In the genomic region with DNA sequence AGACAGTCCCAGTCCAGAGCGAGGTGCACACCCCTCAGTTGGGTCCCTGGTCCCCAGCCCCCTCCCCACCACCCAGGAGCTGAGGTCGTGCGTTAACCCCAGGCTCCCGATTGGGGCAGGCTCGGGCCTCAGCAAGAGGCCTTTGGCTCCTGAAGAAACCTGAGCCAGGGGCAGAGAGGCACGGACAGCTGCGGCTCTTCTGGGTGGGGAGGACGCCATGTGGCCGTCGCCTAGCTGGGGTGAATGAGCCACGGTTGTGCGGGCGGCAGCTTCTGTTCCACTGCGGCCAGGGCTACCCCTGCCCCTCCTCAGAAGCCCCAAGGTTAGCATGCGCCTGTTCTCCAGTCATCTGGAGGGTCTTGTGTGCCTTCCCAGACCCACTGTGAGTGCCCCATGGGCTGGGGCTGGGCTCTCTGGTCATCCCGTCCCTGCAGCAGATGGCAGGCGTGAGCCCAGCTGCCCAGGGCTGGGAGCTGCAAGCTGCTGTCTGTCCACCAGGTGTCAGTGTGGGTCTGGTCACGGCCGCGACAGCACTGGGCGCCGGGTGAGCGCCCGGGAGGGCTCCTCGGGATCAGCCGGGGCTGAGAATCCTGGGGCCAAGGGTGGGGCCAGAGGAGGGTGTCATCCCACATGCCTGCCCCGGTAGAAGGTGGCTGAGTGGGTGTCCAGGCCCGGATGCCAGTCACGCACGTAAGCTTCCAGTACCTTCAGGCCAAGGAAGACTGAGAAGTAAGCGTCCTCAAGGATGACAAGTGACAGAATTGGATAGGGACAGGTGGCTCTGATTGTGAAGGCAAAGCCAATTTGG, we compare ENCODE assay signal across 1 cellular context.
TF ChIP-seq lines count a peak whose summit lies in the region.

No MANE protein-coding gene starts in this region.

TF ChIP-seq in HepG2, 621 proteins besides CTCF, POLR2A, EP300 and RAD21 (continued from another document and continues in another):
- TF ChIP-seq, protein P1, sequence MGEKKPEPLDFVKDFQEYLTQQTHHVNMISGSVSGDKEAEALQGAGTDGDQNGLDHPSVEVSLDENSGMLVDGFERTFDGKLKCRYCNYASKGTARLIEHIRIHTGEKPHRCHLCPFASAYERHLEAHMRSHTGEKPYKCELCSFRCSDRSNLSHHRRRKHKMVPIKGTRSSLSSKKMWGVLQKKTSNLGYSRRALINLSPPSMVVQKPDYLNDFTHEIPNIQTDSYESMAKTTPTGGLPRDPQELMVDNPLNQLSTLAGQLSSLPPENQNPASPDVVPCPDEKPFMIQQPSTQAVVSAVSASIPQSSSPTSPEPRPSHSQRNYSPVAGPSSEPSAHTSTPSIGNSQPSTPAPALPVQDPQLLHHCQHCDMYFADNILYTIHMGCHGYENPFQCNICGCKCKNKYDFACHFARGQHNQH (CRISPR knock-in tag; IDR thresholded peaks at IDR 0.05), result no peak
- no peak for TF ChIP-seq CCAR2 (optimal IDR thresholded peaks at IDR 0.05; ENCODE audit: low read depth, low read length)
- TF ChIP-seq ZC3H13 (CRISPR knock-in tag; IDR thresholded peaks at IDR 0.05), result no peak
- TF ChIP-seq HMG20A (CRISPR knock-in tag; IDR thresholded peaks at IDR 0.05; ENCODE audit: borderline replicate concordance), result no peak
- TF ChIP-seq YEATS4 (CRISPR knock-in tag; IDR thresholded peaks at IDR 0.05; ENCODE audit: borderline replicate concordance), result no peak
- TF ChIP-seq, protein P2, sequence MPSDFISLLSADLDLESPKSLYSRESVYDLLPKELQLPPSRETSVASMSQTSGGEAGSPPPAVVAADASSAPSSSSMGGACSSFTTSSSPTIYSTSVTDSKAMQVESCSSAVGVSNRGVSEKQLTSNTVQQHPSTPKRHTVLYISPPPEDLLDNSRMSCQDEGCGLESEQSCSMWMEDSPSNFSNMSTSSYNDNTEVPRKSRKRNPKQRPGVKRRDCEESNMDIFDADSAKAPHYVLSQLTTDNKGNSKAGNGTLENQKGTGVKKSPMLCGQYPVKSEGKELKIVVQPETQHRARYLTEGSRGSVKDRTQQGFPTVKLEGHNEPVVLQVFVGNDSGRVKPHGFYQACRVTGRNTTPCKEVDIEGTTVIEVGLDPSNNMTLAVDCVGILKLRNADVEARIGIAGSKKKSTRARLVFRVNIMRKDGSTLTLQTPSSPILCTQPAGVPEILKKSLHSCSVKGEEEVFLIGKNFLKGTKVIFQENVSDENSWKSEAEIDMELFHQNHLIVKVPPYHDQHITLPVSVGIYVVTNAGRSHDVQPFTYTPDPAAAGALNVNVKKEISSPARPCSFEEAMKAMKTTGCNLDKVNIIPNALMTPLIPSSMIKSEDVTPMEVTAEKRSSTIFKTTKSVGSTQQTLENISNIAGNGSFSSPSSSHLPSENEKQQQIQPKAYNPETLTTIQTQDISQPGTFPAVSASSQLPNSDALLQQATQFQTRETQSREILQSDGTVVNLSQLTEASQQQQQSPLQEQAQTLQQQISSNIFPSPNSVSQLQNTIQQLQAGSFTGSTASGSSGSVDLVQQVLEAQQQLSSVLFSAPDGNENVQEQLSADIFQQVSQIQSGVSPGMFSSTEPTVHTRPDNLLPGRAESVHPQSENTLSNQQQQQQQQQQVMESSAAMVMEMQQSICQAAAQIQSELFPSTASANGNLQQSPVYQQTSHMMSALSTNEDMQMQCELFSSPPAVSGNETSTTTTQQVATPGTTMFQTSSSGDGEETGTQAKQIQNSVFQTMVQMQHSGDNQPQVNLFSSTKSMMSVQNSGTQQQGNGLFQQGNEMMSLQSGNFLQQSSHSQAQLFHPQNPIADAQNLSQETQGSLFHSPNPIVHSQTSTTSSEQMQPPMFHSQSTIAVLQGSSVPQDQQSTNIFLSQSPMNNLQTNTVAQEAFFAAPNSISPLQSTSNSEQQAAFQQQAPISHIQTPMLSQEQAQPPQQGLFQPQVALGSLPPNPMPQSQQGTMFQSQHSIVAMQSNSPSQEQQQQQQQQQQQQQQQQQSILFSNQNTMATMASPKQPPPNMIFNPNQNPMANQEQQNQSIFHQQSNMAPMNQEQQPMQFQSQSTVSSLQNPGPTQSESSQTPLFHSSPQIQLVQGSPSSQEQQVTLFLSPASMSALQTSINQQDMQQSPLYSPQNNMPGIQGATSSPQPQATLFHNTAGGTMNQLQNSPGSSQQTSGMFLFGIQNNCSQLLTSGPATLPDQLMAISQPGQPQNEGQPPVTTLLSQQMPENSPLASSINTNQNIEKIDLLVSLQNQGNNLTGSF (CRISPR knock-in tag; IDR thresholded peaks at IDR 0.05), result no peak
- TF ChIP-seq, protein P3, sequence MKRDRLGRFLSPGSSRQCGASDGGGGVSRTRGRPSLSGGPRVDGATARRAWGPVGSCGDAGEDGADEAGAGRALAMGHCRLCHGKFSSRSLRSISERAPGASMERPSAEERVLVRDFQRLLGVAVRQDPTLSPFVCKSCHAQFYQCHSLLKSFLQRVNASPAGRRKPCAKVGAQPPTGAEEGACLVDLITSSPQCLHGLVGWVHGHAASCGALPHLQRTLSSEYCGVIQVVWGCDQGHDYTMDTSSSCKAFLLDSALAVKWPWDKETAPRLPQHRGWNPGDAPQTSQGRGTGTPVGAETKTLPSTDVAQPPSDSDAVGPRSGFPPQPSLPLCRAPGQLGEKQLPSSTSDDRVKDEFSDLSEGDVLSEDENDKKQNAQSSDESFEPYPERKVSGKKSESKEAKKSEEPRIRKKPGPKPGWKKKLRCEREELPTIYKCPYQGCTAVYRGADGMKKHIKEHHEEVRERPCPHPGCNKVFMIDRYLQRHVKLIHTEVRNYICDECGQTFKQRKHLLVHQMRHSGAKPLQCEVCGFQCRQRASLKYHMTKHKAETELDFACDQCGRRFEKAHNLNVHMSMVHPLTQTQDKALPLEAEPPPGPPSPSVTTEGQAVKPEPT (CRISPR knock-in tag; IDR thresholded peaks at IDR 0.05; ENCODE audit: low read depth), result no peak
- TF ChIP-seq NFE2L2 (IDR thresholded peaks at IDR 0.05; ENCODE audit: low read length), result no peak
- peak; percentile 36 for TF ChIP-seq YY1 (IDR thresholded peaks at IDR 0.05; ENCODE audit: insufficient read depth, insufficient replicate concordance, low read depth, low read length)
- TF ChIP-seq, protein P4, sequence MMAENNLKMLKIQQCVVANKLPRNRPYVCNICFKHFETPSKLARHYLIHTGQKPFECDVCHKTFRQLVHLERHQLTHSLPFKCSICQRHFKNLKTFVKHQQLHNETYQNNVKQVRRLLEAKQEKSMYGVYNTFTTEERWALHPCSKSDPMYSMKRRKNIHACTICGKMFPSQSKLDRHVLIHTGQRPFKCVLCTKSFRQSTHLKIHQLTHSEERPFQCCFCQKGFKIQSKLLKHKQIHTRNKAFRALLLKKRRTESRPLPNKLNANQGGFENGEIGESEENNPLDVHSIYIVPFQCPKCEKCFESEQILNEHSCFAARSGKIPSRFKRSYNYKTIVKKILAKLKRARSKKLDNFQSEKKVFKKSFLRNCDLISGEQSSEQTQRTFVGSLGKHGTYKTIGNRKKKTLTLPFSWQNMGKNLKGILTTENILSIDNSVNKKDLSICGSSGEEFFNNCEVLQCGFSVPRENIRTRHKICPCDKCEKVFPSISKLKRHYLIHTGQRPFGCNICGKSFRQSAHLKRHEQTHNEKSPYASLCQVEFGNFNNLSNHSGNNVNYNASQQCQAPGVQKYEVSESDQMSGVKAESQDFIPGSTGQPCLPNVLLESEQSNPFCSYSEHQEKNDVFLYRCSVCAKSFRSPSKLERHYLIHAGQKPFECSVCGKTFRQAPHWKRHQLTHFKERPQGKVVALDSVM (CRISPR knock-in tag; IDR thresholded peaks at IDR 0.05), result no peak
- no peak for TF ChIP-seq KLF15 (CRISPR knock-in tag; IDR thresholded peaks at IDR 0.05; ENCODE audit: borderline replicate concordance)
- TF ChIP-seq ZSCAN22 (CRISPR knock-in tag; IDR thresholded peaks at IDR 0.05), result no peak
- TF ChIP-seq ZNF589 (CRISPR knock-in tag; conservative IDR thresholded peaks at IDR 0.05), result no peak
- no peak for TF ChIP-seq ZNF230 (CRISPR knock-in tag; IDR thresholded peaks at IDR 0.05)
- TF ChIP-seq ZNF446 (CRISPR knock-in tag; IDR thresholded peaks at IDR 0.05), result no peak
- TF ChIP-seq, protein P5, sequence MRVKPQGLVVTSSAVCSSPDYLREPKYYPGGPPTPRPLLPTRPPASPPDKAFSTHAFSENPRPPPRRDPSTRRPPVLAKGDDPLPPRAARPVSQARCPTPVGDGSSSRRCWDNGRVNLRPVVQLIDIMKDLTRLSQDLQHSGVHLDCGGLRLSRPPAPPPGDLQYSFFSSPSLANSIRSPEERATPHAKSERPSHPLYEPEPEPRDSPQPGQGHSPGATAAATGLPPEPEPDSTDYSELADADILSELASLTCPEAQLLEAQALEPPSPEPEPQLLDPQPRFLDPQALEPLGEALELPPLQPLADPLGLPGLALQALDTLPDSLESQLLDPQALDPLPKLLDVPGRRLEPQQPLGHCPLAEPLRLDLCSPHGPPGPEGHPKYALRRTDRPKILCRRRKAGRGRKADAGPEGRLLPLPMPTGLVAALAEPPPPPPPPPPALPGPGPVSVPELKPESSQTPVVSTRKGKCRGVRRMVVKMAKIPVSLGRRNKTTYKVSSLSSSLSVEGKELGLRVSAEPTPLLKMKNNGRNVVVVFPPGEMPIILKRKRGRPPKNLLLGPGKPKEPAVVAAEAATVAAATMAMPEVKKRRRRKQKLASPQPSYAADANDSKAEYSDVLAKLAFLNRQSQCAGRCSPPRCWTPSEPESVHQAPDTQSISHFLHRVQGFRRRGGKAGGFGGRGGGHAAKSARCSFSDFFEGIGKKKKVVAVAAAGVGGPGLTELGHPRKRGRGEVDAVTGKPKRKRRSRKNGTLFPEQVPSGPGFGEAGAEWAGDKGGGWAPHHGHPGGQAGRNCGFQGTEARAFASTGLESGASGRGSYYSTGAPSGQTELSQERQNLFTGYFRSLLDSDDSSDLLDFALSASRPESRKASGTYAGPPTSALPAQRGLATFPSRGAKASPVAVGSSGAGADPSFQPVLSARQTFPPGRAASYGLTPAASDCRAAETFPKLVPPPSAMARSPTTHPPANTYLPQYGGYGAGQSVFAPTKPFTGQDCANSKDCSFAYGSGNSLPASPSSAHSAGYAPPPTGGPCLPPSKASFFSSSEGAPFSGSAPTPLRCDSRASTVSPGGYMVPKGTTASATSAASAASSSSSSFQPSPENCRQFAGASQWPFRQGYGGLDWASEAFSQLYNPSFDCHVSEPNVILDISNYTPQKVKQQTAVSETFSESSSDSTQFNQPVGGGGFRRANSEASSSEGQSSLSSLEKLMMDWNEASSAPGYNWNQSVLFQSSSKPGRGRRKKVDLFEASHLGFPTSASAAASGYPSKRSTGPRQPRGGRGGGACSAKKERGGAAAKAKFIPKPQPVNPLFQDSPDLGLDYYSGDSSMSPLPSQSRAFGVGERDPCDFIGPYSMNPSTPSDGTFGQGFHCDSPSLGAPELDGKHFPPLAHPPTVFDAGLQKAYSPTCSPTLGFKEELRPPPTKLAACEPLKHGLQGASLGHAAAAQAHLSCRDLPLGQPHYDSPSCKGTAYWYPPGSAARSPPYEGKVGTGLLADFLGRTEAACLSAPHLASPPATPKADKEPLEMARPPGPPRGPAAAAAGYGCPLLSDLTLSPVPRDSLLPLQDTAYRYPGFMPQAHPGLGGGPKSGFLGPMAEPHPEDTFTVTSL (CRISPR knock-in tag; IDR thresholded peaks at IDR 0.05; ENCODE audit: borderline replicate concordance), result no peak
- no peak for TF ChIP-seq ZNF326 (CRISPR knock-in tag; IDR thresholded peaks at IDR 0.05; ENCODE audit: borderline replicate concordance)
- TF ChIP-seq ZNF17 (CRISPR knock-in tag; IDR thresholded peaks at IDR 0.05), result no peak
- TF ChIP-seq ZNF263 (CRISPR knock-in tag; IDR thresholded peaks at IDR 0.05), result peak; percentile 50; the same call in 1 of the 2 replicates
- TF ChIP-seq, protein P6, sequence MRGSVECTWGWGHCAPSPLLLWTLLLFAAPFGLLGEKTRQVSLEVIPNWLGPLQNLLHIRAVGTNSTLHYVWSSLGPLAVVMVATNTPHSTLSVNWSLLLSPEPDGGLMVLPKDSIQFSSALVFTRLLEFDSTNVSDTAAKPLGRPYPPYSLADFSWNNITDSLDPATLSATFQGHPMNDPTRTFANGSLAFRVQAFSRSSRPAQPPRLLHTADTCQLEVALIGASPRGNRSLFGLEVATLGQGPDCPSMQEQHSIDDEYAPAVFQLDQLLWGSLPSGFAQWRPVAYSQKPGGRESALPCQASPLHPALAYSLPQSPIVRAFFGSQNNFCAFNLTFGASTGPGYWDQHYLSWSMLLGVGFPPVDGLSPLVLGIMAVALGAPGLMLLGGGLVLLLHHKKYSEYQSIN (CRISPR knock-in tag; IDR thresholded peaks at IDR 0.05; ENCODE audit: borderline replicate concordance), result no peak
- TF ChIP-seq KLF9 (CRISPR knock-in tag; IDR thresholded peaks at IDR 0.05; ENCODE audit: low read depth), result no peak
- TF ChIP-seq, protein P7, sequence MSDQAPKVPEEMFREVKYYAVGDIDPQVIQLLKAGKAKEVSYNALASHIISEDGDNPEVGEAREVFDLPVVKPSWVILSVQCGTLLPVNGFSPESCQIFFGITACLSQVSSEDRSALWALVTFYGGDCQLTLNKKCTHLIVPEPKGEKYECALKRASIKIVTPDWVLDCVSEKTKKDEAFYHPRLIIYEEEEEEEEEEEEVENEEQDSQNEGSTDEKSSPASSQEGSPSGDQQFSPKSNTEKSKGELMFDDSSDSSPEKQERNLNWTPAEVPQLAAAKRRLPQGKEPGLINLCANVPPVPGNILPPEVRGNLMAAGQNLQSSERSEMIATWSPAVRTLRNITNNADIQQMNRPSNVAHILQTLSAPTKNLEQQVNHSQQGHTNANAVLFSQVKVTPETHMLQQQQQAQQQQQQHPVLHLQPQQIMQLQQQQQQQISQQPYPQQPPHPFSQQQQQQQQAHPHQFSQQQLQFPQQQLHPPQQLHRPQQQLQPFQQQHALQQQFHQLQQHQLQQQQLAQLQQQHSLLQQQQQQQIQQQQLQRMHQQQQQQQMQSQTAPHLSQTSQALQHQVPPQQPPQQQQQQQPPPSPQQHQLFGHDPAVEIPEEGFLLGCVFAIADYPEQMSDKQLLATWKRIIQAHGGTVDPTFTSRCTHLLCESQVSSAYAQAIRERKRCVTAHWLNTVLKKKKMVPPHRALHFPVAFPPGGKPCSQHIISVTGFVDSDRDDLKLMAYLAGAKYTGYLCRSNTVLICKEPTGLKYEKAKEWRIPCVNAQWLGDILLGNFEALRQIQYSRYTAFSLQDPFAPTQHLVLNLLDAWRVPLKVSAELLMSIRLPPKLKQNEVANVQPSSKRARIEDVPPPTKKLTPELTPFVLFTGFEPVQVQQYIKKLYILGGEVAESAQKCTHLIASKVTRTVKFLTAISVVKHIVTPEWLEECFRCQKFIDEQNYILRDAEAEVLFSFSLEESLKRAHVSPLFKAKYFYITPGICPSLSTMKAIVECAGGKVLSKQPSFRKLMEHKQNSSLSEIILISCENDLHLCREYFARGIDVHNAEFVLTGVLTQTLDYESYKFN (CRISPR knock-in tag; conservative IDR thresholded peaks at IDR 0.05), result no peak
- no peak for TF ChIP-seq MAZ (IDR thresholded peaks at IDR 0.05; ENCODE audit: borderline replicate concordance, low read depth, low read length)
- TF ChIP-seq MAZ (CRISPR knock-in tag; IDR thresholded peaks at IDR 0.05; ENCODE audit: low read depth), result no peak
- TF ChIP-seq, protein P8, sequence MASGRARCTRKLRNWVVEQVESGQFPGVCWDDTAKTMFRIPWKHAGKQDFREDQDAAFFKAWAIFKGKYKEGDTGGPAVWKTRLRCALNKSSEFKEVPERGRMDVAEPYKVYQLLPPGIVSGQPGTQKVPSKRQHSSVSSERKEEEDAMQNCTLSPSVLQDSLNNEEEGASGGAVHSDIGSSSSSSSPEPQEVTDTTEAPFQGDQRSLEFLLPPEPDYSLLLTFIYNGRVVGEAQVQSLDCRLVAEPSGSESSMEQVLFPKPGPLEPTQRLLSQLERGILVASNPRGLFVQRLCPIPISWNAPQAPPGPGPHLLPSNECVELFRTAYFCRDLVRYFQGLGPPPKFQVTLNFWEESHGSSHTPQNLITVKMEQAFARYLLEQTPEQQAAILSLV (CRISPR knock-in tag; IDR thresholded peaks at IDR 0.05; ENCODE audit: borderline replicate concordance), result no peak
- no peak for TF ChIP-seq ZNF44 (CRISPR knock-in tag; IDR thresholded peaks at IDR 0.05)
- no peak for TF ChIP-seq NONO (IDR thresholded peaks at IDR 0.05)
- TF ChIP-seq NONO (CRISPR knock-in tag; conservative IDR thresholded peaks at IDR 0.05), result 0 out of 2 replicates have a peak, but pooled peaks have one; percentile 37
- TF ChIP-seq HNF4A (CRISPR knock-in tag; IDR thresholded peaks at IDR 0.05), result no peak
- no peak for TF ChIP-seq CREM (IDR thresholded peaks at IDR 0.05)
- no peak for TF ChIP-seq CREM (CRISPR knock-in tag; IDR thresholded peaks at IDR 0.05)
